In the genomic region with DNA sequence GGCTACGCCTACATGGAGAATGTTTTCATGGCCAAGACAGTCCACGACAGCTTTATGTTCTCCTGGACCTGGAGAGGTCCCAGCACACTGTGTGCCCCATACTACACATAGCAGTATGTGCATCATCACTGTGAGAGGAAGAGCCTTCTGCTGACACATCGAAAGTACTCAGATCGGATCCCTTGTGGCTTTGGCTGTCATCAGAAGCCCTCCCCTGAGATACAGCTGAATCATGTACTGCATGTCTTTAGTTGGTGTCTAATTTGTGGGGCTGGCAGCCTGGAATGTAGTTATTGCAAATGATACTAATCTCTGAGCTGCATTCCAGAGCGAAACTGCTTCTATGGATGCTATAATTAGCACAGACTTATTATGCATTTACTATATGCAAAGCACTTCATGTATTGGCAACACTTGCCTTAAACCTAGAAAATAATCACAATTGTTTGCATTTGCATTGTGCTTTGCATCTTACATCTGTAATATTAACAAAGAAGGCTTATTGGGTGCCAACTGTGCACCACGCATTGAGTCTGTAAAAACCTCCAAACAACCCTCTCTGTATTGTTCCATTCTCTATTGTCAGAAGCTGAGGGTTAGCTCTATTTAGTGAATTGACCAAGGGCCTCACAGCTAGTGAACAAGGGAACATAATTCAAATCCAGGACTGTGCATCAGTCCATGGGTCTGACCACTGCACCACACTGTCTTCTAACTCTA, we compare ENCODE assay signal across 1 cellular context.
TF ChIP-seq lines count a peak whose summit lies in the region.

No MANE protein-coding gene starts in this region.

TF ChIP-seq in GM12878, 131 proteins besides CTCF, POLR2A, EP300 and RAD21 (continued from another document):
- TF ChIP-seq, protein P1, sequence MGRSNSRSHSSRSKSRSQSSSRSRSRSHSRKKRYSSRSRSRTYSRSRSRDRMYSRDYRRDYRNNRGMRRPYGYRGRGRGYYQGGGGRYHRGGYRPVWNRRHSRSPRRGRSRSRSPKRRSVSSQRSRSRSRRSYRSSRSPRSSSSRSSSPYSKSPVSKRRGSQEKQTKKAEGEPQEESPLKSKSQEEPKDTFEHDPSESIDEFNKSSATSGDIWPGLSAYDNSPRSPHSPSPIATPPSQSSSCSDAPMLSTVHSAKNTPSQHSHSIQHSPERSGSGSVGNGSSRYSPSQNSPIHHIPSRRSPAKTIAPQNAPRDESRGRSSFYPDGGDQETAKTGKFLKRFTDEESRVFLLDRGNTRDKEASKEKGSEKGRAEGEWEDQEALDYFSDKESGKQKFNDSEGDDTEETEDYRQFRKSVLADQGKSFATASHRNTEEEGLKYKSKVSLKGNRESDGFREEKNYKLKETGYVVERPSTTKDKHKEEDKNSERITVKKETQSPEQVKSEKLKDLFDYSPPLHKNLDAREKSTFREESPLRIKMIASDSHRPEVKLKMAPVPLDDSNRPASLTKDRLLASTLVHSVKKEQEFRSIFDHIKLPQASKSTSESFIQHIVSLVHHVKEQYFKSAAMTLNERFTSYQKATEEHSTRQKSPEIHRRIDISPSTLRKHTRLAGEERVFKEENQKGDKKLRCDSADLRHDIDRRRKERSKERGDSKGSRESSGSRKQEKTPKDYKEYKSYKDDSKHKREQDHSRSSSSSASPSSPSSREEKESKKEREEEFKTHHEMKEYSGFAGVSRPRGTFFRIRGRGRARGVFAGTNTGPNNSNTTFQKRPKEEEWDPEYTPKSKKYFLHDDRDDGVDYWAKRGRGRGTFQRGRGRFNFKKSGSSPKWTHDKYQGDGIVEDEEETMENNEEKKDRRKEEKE (IDR thresholded peaks at IDR 0.05) = no peak
